In the genomic region with DNA sequence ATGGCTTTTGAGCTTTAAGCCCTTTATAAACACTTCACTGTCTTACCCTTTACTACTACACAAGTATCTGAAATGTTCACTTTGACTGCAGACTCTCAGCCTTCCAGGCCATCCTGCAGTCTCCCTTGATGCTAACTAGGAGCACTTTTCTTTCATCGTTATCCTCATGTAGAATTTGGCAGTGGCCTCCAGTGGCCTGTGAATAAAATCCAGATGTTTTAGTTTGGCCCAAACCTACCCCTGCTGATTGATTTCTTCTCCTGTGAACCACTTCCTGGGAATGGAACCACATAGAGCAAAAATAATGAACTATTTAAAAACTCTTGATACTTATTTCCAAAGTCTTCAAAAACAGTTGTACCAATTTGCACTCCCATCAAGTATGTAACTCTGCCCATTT, we compare ENCODE assay signal across 1 cellular context.
TF ChIP-seq lines count a peak whose summit lies in the region.

No MANE protein-coding gene starts in this region.

TF ChIP-seq in HepG2, 621 proteins besides CTCF, POLR2A, EP300 and RAD21 (continued from another document):
- TF ChIP-seq, protein P1, sequence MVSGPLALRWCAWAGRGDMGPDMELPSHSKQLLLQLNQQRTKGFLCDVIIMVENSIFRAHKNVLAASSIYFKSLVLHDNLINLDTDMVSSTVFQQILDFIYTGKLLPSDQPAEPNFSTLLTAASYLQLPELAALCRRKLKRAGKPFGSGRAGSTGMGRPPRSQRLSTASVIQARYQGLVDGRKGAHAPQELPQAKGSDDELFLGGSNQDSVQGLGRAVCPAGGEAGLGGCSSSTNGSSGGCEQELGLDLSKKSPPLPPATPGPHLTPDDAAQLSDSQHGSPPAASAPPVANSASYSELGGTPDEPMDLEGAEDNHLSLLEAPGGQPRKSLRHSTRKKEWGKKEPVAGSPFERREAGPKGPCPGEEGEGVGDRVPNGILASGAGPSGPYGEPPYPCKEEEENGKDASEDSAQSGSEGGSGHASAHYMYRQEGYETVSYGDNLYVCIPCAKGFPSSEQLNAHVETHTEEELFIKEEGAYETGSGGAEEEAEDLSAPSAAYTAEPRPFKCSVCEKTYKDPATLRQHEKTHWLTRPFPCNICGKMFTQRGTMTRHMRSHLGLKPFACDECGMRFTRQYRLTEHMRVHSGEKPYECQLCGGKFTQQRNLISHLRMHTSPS (CRISPR knock-in tag; IDR thresholded peaks at IDR 0.05; ENCODE audit: low read depth), result no peak
- TF ChIP-seq, protein P2, sequence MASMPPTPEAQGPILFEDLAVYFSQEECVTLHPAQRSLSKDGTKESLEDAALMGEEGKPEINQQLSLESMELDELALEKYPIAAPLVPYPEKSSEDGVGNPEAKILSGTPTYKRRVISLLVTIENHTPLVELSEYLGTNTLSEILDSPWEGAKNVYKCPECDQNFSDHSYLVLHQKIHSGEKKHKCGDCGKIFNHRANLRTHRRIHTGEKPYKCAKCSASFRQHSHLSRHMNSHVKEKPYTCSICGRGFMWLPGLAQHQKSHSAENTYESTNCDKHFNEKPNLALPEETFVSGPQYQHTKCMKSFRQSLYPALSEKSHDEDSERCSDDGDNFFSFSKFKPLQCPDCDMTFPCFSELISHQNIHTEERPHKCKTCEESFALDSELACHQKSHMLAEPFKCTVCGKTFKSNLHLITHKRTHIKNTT (CRISPR knock-in tag; IDR thresholded peaks at IDR 0.05), result no peak
- TF ChIP-seq ZNF121 (CRISPR knock-in tag; IDR thresholded peaks at IDR 0.05) (no peak), ZBTB21 (CRISPR knock-in tag; IDR thresholded peaks at IDR 0.05) (no peak)
- TF ChIP-seq, protein P3, sequence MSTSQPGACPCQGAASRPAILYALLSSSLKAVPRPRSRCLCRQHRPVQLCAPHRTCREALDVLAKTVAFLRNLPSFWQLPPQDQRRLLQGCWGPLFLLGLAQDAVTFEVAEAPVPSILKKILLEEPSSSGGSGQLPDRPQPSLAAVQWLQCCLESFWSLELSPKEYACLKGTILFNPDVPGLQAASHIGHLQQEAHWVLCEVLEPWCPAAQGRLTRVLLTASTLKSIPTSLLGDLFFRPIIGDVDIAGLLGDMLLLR (CRISPR knock-in tag; IDR thresholded peaks at IDR 0.05), result no peak
TF ChIP-seq in HepG2: peak in this region for 0.
